In the genomic region with DNA sequence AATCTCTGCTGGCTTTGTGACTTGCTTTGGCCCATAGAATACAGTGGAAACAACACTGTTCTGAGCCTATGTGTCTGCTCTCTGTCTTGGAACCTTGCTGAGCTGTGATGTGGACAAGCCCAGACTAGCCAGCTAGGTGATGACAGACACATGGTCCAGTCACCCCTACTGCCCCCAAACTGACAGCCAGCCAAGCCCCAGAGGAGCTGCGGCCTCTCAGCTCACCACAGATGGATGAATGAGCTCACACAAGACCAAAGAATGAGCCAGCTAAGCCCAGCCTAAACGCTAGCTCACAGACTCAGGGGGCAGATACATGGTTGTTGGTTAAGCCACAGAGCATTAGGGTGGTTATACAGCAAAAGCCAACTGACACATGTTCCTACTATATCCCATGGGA, we compare ENCODE assay signal across 19 cellular contexts. TPM values are rescaled to one million over a fixed set of nuclear protein-coding genes. Genes with fewer than 3 reads are reported as not detected.
A peak's percentile ranks its signal among the peaks of the same experiment; 100 is the strongest.
DNase-seq lines count a peak whose midpoint lies in the region; ATAC-seq and TF ChIP-seq lines count a peak whose summit lies in the region.
"Had no signal": no experiment of that assay in that cellular context is flagged by ENCODE, and none has a peak within 500 bp of the region (broad histone marks: within the 10 kb centered on the region; RNA-seq: fewer than 3 reads in every experiment).

No MANE protein-coding gene starts in this region.

- no peak for TF ChIP-seq CTCF in AG10803 (conservative IDR thresholded peaks at IDR 0.05; ENCODE audit: low read length)
- TF ChIP-seq CTCF in HFF-Myc (IDR thresholded peaks at IDR 0.05; ENCODE audit: low read depth, low read length, missing control alignments) = no peak
- TF ChIP-seq CTCF in mammary epithelial cell (conservative IDR thresholded peaks at IDR 0.05 in 1 of 2, IDR thresholded peaks at IDR 0.05 in 1 of 2; ENCODE audit: extremely low read depth in 1 of 2, insufficient read depth in 1 of 2, low read depth in 1 of 2, low read length in 2 of 2) = no peak

- in situ Hi-C loops in mammary epithelial cell (cut with MboI; ENCODE audit: low sequenced_read_pairs in 2 of 2) = no loop called here

- BruUV-seq in mammary epithelial cell (replicated peaks; lab: Mats Ljungman, UMichigan) = no TSS peak

- H2BK15ac ChIP-seq in mesenchymal stem cell (ENCODE audit: low read depth, poor library complexity, severe bottlenecking) = no peak overlapping the region

- no peak overlapping the region for H4K91ac ChIP-seq in mesenchymal stem cell (ENCODE audit: low read length)

- H3K36me3 ChIP-seq in mammary epithelial cell (ENCODE audit: insufficient read depth, low read length) (peaks cover 11% of the 10 kb centered on the region), mesenchymal stem cell (ENCODE audit: control insufficient read depth in 1 of 2, insufficient read depth in 2 of 2, low read depth in 1 of 2, low read length in 2 of 2) (peaks cover 62 to 71% of the 10 kb centered on the region in 2 experiments)

- no peak overlapping the region for H3K4me3 ChIP-seq in AG10803 (ENCODE audit: low read length)
- no peak overlapping the region for H3K4me3 ChIP-seq in HFF-Myc (replicated peaks; ENCODE audit: low read depth, low read length)
- no peak overlapping the region for H3K4me3 ChIP-seq in mammary epithelial cell (replicated peaks in 1 of 3; ENCODE audit: insufficient read depth in 1 of 3, low read depth in 2 of 3, low read length in 3 of 3)
- H3K4me3 ChIP-seq in mesenchymal stem cell (ENCODE audit: insufficient read depth in 1 of 2, low read depth in 1 of 2, low read length in 2 of 2) = no peak overlapping the region
- H3K4me3 ChIP-seq: BLaER1 treated with 17β-estradiol and CSF1 and Interleukin-3, amounts not matched to agents 10 nM and 100 nM; GM23338 had no signal

- no peak overlapping the region for H2AK5ac ChIP-seq in mesenchymal stem cell (ENCODE audit: low read length, severe bottlenecking)

- 0% methylated on average over 2 of the region's 2 CpGs for WGBS in mammary epithelial cell (ENCODE audit: low coverage, missing lambda C conversion rate)
- 92% methylated on average over 2 of the region's 2 CpGs for WGBS in mesenchymal stem cell

- H3K4me2 ChIP-seq in mammary epithelial cell (ENCODE audit: insufficient read depth, low read depth, low read length) (peak overlapping the region; percentile 52), mesenchymal stem cell (ENCODE audit: low read length, poor library complexity, severe bottlenecking) (no peak overlapping the region)
- H3K4me2 ChIP-seq: BLaER1 treated with 17β-estradiol and CSF1 and Interleukin-3, amounts not matched to agents 10 nM and 100 nM; GM23338 had no signal

- H3K18ac ChIP-seq in mesenchymal stem cell (ENCODE audit: low read depth in 1 of 2, low read length in 2 of 2) = no peak overlapping the region

- H2BK12ac ChIP-seq in mesenchymal stem cell (ENCODE audit: low read length in 2 of 2) = no peak overlapping the region

- no peaks in the 10 kb centered on the region for H3K27me3 ChIP-seq in mammary epithelial cell (ENCODE audit: insufficient read depth, low read length)
- no peaks in the 10 kb centered on the region for H3K27me3 ChIP-seq in mesenchymal stem cell (ENCODE audit: control insufficient read depth in 1 of 2, insufficient read depth in 1 of 2, low read length in 2 of 2)
- H3K27me3 ChIP-seq: BLaER1 treated with 17β-estradiol and CSF1 and Interleukin-3, amounts not matched to agents 10 nM and 100 nM had no signal

- CTCF ChIA-PET in mammary epithelial cell (lab: Charles Lee; ENCODE audit: low non-redundant PET) = interaction anchor here (0.6 kb wide), 3 partner anchors 35 to 86 kb away, joined by 5 to 24 read pairs (median 6); no protein-coding TSS in a partner anchor

- H3K4ac ChIP-seq in mesenchymal stem cell (ENCODE audit: low read depth in 1 of 2, low read length in 2 of 2) = no peak overlapping the region

- H2AFZ ChIP-seq in mammary epithelial cell (ENCODE audit: low read depth, low read length) (no peak overlapping the region), mesenchymal stem cell (ENCODE audit: low read depth, low read length) (no peak overlapping the region)
- H2AFZ ChIP-seq: GM23338, parathyroid adenoma had no signal

- peak overlapping the region; percentile 38 for H3K9ac ChIP-seq in mammary epithelial cell (ENCODE audit: insufficient read depth, low read length)
- peak overlapping the region; percentile 44 for H3K9ac ChIP-seq in mesenchymal stem cell (ENCODE audit: low read length)
- H3K9ac ChIP-seq: parathyroid adenoma had no signal

- no peak overlapping the region for H3K14ac ChIP-seq in mesenchymal stem cell (ENCODE audit: low read length in 2 of 2)

- DNase-seq in AG10803 (ENCODE audit: low read depth) (peak; percentile 95), HFF-Myc (ENCODE audit: extremely low read depth, low read depth) (peak; percentile 71), mammary epithelial cell (peak; percentile 96), mesenchymal stem cell (no peak), NCI-H526 (lab: John Stamatoyannopoulos, UW) (no peak), NCI-H524 treated with DMSO at 0.1 percent for 48 hours (lab: John Stamatoyannopoulos, UW) (no peak)
- no peak for DNase-seq in activated CD4-positive, CD25-positive, alpha-beta regulatory T cell (lab: John Stamatoyannopoulos, UW)
- DNase-seq: activated CD4-positive, alpha-beta T cell treated with anti-CD3 and anti-CD28 coated beads, Interleukin-2, amount 10 ng/mL, durations not matched to agents 7 days and 5 days; dermis blood vessel endothelial cell; foreskin melanocyte; NCI-H1417 treated with DMSO at 0.1 percent for 48 hours; NCI-H446 treated with DMSO at 0.1 percent for 48 hours; stimulated activated CD4-positive, alpha-beta T cell treated with anti-CD3 and anti-CD28 coated beads, Interleukin-12 subunit alpha, Interleukin-12 subunit beta, amount 100 ng/mL, for 4 hours had no signal

- H4K8ac ChIP-seq in mesenchymal stem cell (ENCODE audit: low read length) = no peak overlapping the region

- H3K27ac ChIP-seq in mammary epithelial cell (ENCODE audit: insufficient read depth, low read depth, low read length) (peak overlapping the region; percentile 17), mesenchymal stem cell (ENCODE audit: low read length, poor library complexity, severe bottlenecking) (no peak overlapping the region)
- H3K27ac ChIP-seq: BLaER1 treated with 17β-estradiol and CSF1 and Interleukin-3, amounts not matched to agents 10 nM and 100 nM; parathyroid adenoma had no signal

- dilution Hi-C loops in mammary epithelial cell (cut with HindIII; ENCODE audit: low sequenced_read_pairs) = loop anchor here (5.0 kb wide), 2 partner anchors 42 to 103 kb away; partner anchors contain the start of gene NFKBIE

- peaks cover 19% of the 10 kb centered on the region for H3K79me2 ChIP-seq in mammary epithelial cell (ENCODE audit: insufficient read depth, low read length)

- H4K20me1 ChIP-seq in mammary epithelial cell (ENCODE audit: insufficient read depth, low read length) = no peaks in the 10 kb centered on the region

- peaks cover 17% of the 10 kb centered on the region for H3K79me1 ChIP-seq in mesenchymal stem cell (replicated peaks; ENCODE audit: low read length, poor library complexity, severe bottlenecking)

- H2BK120ac ChIP-seq in mesenchymal stem cell (ENCODE audit: low read depth, low read length) = no peak overlapping the region

- intact Hi-C loops in mammary epithelial cell (cut with micrococcal nuclease) = no loop called here

- ATAC-seq in HG02610 (IDR thresholded peaks at IDR 0.05; ENCODE audit: unreplicated experiment) = no peak
- ATAC-seq: GM23338 had no signal

- H2BK5ac ChIP-seq in mesenchymal stem cell (ENCODE audit: low read depth, low read length, poor library complexity, severe bottlenecking) = no peak overlapping the region

- H3K4me1 ChIP-seq in mammary epithelial cell (ENCODE audit: insufficient read depth, low read length) = peaks cover 26% of the 10 kb centered on the region
- H3K4me1 ChIP-seq in mesenchymal stem cell (ENCODE audit: control insufficient read depth, insufficient read depth, low read depth, low read length) = peaks cover 7% of the 10 kb centered on the region
- H3K4me1 ChIP-seq: parathyroid adenoma had no signal

- H3K9me3 ChIP-seq in mammary epithelial cell (replicated peaks; ENCODE audit: insufficient read depth, low read length) (no peaks in the 10 kb centered on the region), mesenchymal stem cell (ENCODE audit: control insufficient read depth, low read length) (no peaks in the 10 kb centered on the region)
- H3K9me3 ChIP-seq: BLaER1 treated with 17β-estradiol and CSF1 and Interleukin-3, amounts not matched to agents 10 nM and 100 nM had no signal

- no peak overlapping the region for H3K23ac ChIP-seq in mesenchymal stem cell (ENCODE audit: low read length in 2 of 2)

RNA-seq across cellular contexts. Expression of gene AARS2, which starts 4.1 kb away (rescaled TPM):
- 10 to 100 TPM in 1 of 2 donors, 1 to 10 TPM in 1; 9.2 to 16.8 TPM for total RNA-seq in mammary epithelial cell
- polyA plus RNA-seq in mammary epithelial cell = 8.5 TPM
- polyA minus RNA-seq in mammary epithelial cell = 6.0 TPM
- polyA plus RNA-seq in mesenchymal stem cell (2013, experiment 1 of 2) = 2.7 TPM
- polyA plus RNA-seq in mesenchymal stem cell (2013, experiment 2 of 2) = 2.9 TPM

RNA-seq across cellular contexts. Expression of gene SPATS1, which starts 33.4 kb away (rescaled TPM):
- not detected for total RNA-seq in mammary epithelial cell
- not detected for polyA plus RNA-seq in mammary epithelial cell
- polyA minus RNA-seq in mammary epithelial cell = not detected
- not detected for polyA plus RNA-seq in mesenchymal stem cell (2013, experiment 1 of 2)
- not detected for polyA plus RNA-seq in mesenchymal stem cell (2013, experiment 2 of 2)
- total RNA-seq: activated CD4-positive, alpha-beta T cell treated with anti-CD3 and anti-CD28 coated beads, Interleukin-2, amount 10 ng/mL, durations not matched to agents 7 days and 5 days; aorta; dermis blood vessel endothelial cell; GM23338; subcutaneous adipose tissue had no signal
- polyA plus RNA-seq: aorta, GM23338 had no signal

RNA-seq across cellular contexts. Expression of gene TMEM151B, which starts 38.8 kb away (rescaled TPM):
- total RNA-seq in mammary epithelial cell = not detected
- 0.01 TPM for polyA plus RNA-seq in mammary epithelial cell
- not detected for polyA minus RNA-seq in mammary epithelial cell
- polyA plus RNA-seq in mesenchymal stem cell (2013, experiment 1 of 2) = not detected
- polyA plus RNA-seq in mesenchymal stem cell (2013, experiment 2 of 2) = not detected
- total RNA-seq: activated CD4-positive, alpha-beta T cell treated with anti-CD3 and anti-CD28 coated beads, Interleukin-2, amount 10 ng/mL, durations not matched to agents 7 days and 5 days; aorta; dermis blood vessel endothelial cell; subcutaneous adipose tissue had no signal
- polyA plus RNA-seq: aorta had no signal

RNA-seq across cellular contexts. Expression of gene NFKBIE, which starts 43.7 kb away (rescaled TPM):
- 10 to 100 TPM in 1 of 2 donors, 1 to 10 TPM in 1; 4.7 to 10.4 TPM for total RNA-seq in mammary epithelial cell
- polyA plus RNA-seq in mammary epithelial cell = 6.6 TPM
- 2.8 TPM for polyA minus RNA-seq in mammary epithelial cell
- 4.9 TPM for polyA plus RNA-seq in mesenchymal stem cell (2013, experiment 1 of 2)
- 4.8 TPM for polyA plus RNA-seq in mesenchymal stem cell (2013, experiment 2 of 2)

RNA-seq across cellular contexts. Expression of gene SLC35B2, which starts 51.8 kb away (rescaled TPM):
- total RNA-seq in mammary epithelial cell = 10 to 100 TPM; 72.6 to 76.3 TPM
- polyA plus RNA-seq in mammary epithelial cell = 134 TPM
- polyA minus RNA-seq in mammary epithelial cell = 104 TPM
- polyA plus RNA-seq in mesenchymal stem cell (2013, experiment 1 of 2) = 80.8 TPM
- polyA plus RNA-seq in mesenchymal stem cell (2013, experiment 2 of 2) = 81.8 TPM

Comparison
In these comparisons a context has a peak if more than half of its experiments do, and no peak if none do; other contexts are left out.
1. DNase-seq: peak in AG10803 (single experiment), HFF-Myc (single experiment) and mammary epithelial cell (single experiment); none in mesenchymal stem cell (single experiment), NCI-H526 (0 of 2), NCI-H524 treated with DMSO at 0.1 percent for 48 hours (single experiment) and activated CD4-positive, CD25-positive, alpha-beta regulatory T cell (0 of 4).